In the genomic region with DNA sequence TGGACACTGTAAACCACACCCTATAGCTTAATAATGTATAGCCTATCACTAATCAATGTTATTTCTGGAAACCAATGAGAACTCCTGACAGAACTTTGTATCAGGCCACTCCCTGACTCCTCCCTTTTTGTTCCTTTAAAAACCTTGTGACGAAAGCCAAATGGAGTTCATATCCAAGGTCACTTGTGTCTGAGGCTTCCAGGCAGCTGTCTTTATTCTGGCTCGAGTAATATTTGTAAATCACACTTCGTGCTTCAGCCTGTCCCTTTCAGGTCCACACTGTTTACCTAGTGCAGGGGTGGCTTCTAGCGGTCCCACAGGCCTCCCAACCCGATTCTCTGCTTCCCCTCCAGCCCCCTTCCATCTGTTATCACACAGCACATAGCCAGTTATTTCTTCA, we compare ENCODE assay signal across 22 cellular contexts. TPM values are rescaled to one million over a fixed set of nuclear protein-coding genes. Genes with fewer than 3 reads are reported as not detected.
DNase-seq lines count a peak whose midpoint lies in the region; ATAC-seq and TF ChIP-seq lines count a peak whose summit lies in the region.
"Had no signal": no experiment of that assay in that cellular context is flagged by ENCODE, and none has a peak within 500 bp of the region (broad histone marks: within the 10 kb centered on the region; RNA-seq: fewer than 3 reads in every experiment).

No MANE protein-coding gene starts in this region.

- H3K9me3 ChIP-seq in psoas muscle (no peaks in the 10 kb centered on the region), neuronal stem cell (replicated peaks in 1 of 2; ENCODE audit: control insufficient read depth in 2 of 2, insufficient read depth in 1 of 2, low read depth in 1 of 2, low read length in 2 of 2) (no peaks in the 10 kb centered on the region)
- H3K9me3 ChIP-seq: colonic mucosa, SK-N-SH, thoracic aorta had no signal

- no peak overlapping the region for H2AFZ ChIP-seq in neuronal stem cell (ENCODE audit: low read length)
- H2AFZ ChIP-seq: GM23248, hepatocyte, PC-9 had no signal

- no peak overlapping the region for H2BK5ac ChIP-seq in neuronal stem cell (ENCODE audit: low read length)

- no peak overlapping the region for H2BK120ac ChIP-seq in neuronal stem cell (ENCODE audit: low read depth, low read length)

- no peak overlapping the region for H3K14ac ChIP-seq in neuronal stem cell (ENCODE audit: low read length)

- H3K9ac ChIP-seq in neuronal stem cell (ENCODE audit: low read depth, low read length, poor library complexity) = no peak overlapping the region
- H3K9ac ChIP-seq: GM23248, SK-N-SH had no signal

- H3K4me1 ChIP-seq in psoas muscle (peaks cover 23% of the 10 kb centered on the region), neuronal stem cell (ENCODE audit: control insufficient read depth in 2 of 2, insufficient read depth in 1 of 2, low read depth in 1 of 2, low read length in 2 of 2) (peaks cover 0 to 2% of the 10 kb centered on the region in 2 donors)

- no peaks in the 10 kb centered on the region for H3K79me1 ChIP-seq in neuronal stem cell (ENCODE audit: low read depth, low read length)

- WGBS in psoas muscle, 3 donors = 3 to 5% (median 4%) methylated on average over 5 of the region's 5 CpGs
- no CpG with 5 or more reads among the region's 5 CpGs for WGBS in neuronal stem cell (ENCODE audit: extremely low coverage in 2 of 2, insufficient read length in 2 of 2, insufficient replicate concordance in 1 of 2), 2 donors

- H3K4me3 ChIP-seq in psoas muscle (no peak overlapping the region), neuronal stem cell (ENCODE audit: low read length in 2 of 2) (no peak overlapping the region)
- H3K4me3 ChIP-seq: colonic mucosa, GM23248, hepatocyte, PC-9, thoracic aorta had no signal

- no peak overlapping the region for H2AK5ac ChIP-seq in neuronal stem cell (ENCODE audit: low read depth, low read length)

- H3K4me2 ChIP-seq in neuronal stem cell (ENCODE audit: insufficient read depth, low read length, poor library complexity, severe bottlenecking) = no peak overlapping the region
- H3K4me2 ChIP-seq: hepatocyte, PC-9, SK-N-SH had no signal

- TF ChIP-seq CTCF in psoas muscle (IDR thresholded peaks at IDR 0.05) = no peak

- H2BK12ac ChIP-seq in neuronal stem cell (ENCODE audit: low read length) = no peak overlapping the region

- no peak overlapping the region for H4K8ac ChIP-seq in neuronal stem cell (ENCODE audit: low read depth, low read length)

- peak; percentile 77 for DNase-seq in DMS53 treated with DMSO at 0.1 percent for 48 hours (lab: John Stamatoyannopoulos, UW; ENCODE audit: unreplicated experiment)
- DNase-seq in NCI-H69 (lab: John Stamatoyannopoulos, UW) = peak; percentile 81
- DNase-seq in left cardiac atrium = no peak
- no peak for DNase-seq in psoas muscle
- no peak for DNase-seq in SKM-1 treated with dmso at 0.1 percent for 144 hours (lab: John Stamatoyannopoulos, UW; ENCODE audit: unreplicated experiment)
- no peak for DNase-seq in neuronal stem cell (ENCODE audit: low spot score)
- no peak for DNase-seq in occipital lobe (lab: John Stamatoyannopoulos, UW)
- DNase-seq: colonic mucosa, GM23248, islet precursor cell, KG1, mesendoderm, PC-9, SK-N-SH, T1000 had no signal

- H3K27ac ChIP-seq in psoas muscle = peak overlapping the region; percentile 79
- no peak overlapping the region for H3K27ac ChIP-seq in neuronal stem cell (replicated peaks; ENCODE audit: low read length)
- H3K27ac ChIP-seq: colonic mucosa, GM23248, hepatocyte, PC-9, thoracic aorta had no signal

- H4K91ac ChIP-seq in neuronal stem cell (ENCODE audit: low read depth, low read length, poor library complexity) = no peak overlapping the region

- no peaks in the 10 kb centered on the region for H3K27me3 ChIP-seq in psoas muscle (ENCODE audit: insufficient read depth in 3 of 3, low read length in 2 of 3)
- H3K27me3 ChIP-seq in neuronal stem cell (ENCODE audit: control insufficient read depth in 3 of 3, insufficient read depth in 3 of 3, low read depth in 1 of 3, low read length in 3 of 3) = no peaks in the 10 kb centered on the region
- H3K27me3 ChIP-seq: colonic mucosa, hepatocyte had no signal

- H3K18ac ChIP-seq in neuronal stem cell (ENCODE audit: low read length) = no peak overlapping the region

- H3K36me3 ChIP-seq in psoas muscle (ENCODE audit: insufficient read depth in 1 of 2, low read depth in 1 of 2) = no peaks in the 10 kb centered on the region
- H3K36me3 ChIP-seq in neuronal stem cell (replicated peaks in 1 of 2; ENCODE audit: control insufficient read depth in 2 of 2, insufficient read depth in 2 of 2, low read length in 2 of 2) = no peaks in the 10 kb centered on the region
- H3K36me3 ChIP-seq: colonic mucosa, thoracic aorta had no signal

- H3K23ac ChIP-seq in neuronal stem cell (ENCODE audit: low read depth, low read length, poor library complexity) = no peak overlapping the region

- intact Hi-C loops in left cardiac atrium (cut with DNase I) = no loop called here
- intact Hi-C loops in psoas muscle (cut with DNase I) = no loop called here

- no peak overlapping the region for H2BK15ac ChIP-seq in neuronal stem cell (ENCODE audit: low read length)

- no peak overlapping the region for H3K4ac ChIP-seq in neuronal stem cell (ENCODE audit: low read length)

- ATAC-seq in left cardiac atrium (peak; percentile 45 to 63), psoas muscle (peak; percentile 90 to 96 (median 94))
- ATAC-seq: activated naive CD4-positive, alpha-beta T cell treated with anti-CD3 and anti-CD28 coated beads, Interleukin-2, amount 50 U/mL, for 72 hours had no signal

RNA-seq across cellular contexts. Expression of a gene that starts 16.2 kb away (rescaled TPM):
- under 1 TPM; 0.18 to 0.24 TPM for total RNA-seq in left cardiac atrium
- total RNA-seq in psoas muscle = not detected
- polyA plus RNA-seq in psoas muscle = under 1 TPM in 1 of 3 donors, not detected in 2; 0.03 TPM
- 0.15 TPM for polyA plus RNA-seq in neuronal stem cell (2013, experiment 1 of 2)
- polyA plus RNA-seq in neuronal stem cell (2013, experiment 2 of 2) = 0.26 TPM
- total RNA-seq in occipital lobe = 0.16 TPM
- total RNA-seq: activated CD8-positive, alpha-beta memory T cell treated with anti-CD3 and anti-CD28 coated beads for 36 hours; activated naive CD4-positive, alpha-beta T cell treated with anti-CD3 and anti-CD28 coated beads, Interleukin-2, amount 50 U/mL, for 72 hours; activated T-helper 1 cell treated with anti-CD3 and anti-CD28 coated beads, Interleukin-12 subunit alpha, Interleukin-12 subunit beta, Interleukin-2, Interleukin-4 antibody, amounts not matched to agents 30 ng/mL and 10 ng/mL and 1 ng/mL, durations not matched to agents 14 hours and 24 hours and 36 hours; GM23248; natural killer cell treated with Interleukin-12 subunit alpha and Interleukin-12 subunit beta and Interleukin-15 and Interleukin-18, amount 100 ng/mL, for 72 hours; PC-9 had no signal
- polyA plus RNA-seq: GM23248, SK-N-SH had no signal

RNA-seq across cellular contexts. Expression of a gene that starts 17.1 kb away (rescaled TPM):
- total RNA-seq in left cardiac atrium = 100 to 1,000 TPM; 102 to 130 TPM
- 10 to 100 TPM; 36.1 to 61.7 (median 48.8) TPM for total RNA-seq in psoas muscle
- polyA plus RNA-seq in psoas muscle = 100 to 1,000 TPM in 1 of 3 donors, 10 to 100 TPM in 1, 1 to 10 TPM in 1; 9.2 to 187 (median 36.8) TPM
- polyA plus RNA-seq in neuronal stem cell (2013, experiment 1 of 2) = 0.20 TPM
- 0.22 TPM for polyA plus RNA-seq in neuronal stem cell (2013, experiment 2 of 2)
- 9.8 TPM for total RNA-seq in occipital lobe
- total RNA-seq: activated CD8-positive, alpha-beta memory T cell treated with anti-CD3 and anti-CD28 coated beads for 36 hours; activated naive CD4-positive, alpha-beta T cell treated with anti-CD3 and anti-CD28 coated beads, Interleukin-2, amount 50 U/mL, for 72 hours; activated T-helper 1 cell treated with anti-CD3 and anti-CD28 coated beads, Interleukin-12 subunit alpha, Interleukin-12 subunit beta, Interleukin-2, Interleukin-4 antibody, amounts not matched to agents 30 ng/mL and 10 ng/mL and 1 ng/mL, durations not matched to agents 14 hours and 24 hours and 36 hours; G401; GM23248; natural killer cell treated with Interleukin-12 subunit alpha and Interleukin-12 subunit beta and Interleukin-15 and Interleukin-18, amount 100 ng/mL, for 72 hours; PC-9 had no signal
- polyA plus RNA-seq: GM23248 had no signal

Comparison
In these comparisons a context has a peak if more than half of its experiments do, and no peak if none do; other contexts are left out.
1. DNase-seq: peak in DMS53 treated with DMSO at 0.1 percent for 48 hours (single experiment) and NCI-H69 (single experiment); none in left cardiac atrium (single experiment), psoas muscle (0 of 2), SKM-1 treated with dmso at 0.1 percent for 144 hours (single experiment), neuronal stem cell (single experiment) and occipital lobe (single experiment).